ENCODE assay signal across 20 cellular contexts in the genomic region with DNA sequence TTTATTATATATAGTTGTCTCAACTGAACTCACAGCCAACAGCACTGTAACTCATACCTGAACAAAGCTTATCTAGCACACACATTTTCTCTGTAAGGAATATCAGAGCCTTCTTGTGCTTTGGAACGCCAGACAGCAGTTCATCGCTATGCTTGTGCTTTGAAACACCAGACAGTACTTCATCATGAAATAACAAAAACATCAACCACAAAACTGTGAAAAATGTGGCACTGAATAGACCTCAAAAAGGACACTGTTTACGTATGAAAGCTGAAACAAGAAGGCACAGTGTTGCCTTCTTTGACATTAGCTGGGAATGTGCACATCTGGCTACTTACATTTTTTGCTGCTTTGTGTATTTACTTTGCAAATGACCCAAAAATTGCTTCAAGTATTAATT.
DNase-seq lines count a peak whose midpoint lies in the region; ATAC-seq, FAIRE-seq and TF ChIP-seq lines count a peak whose summit lies in the region.
"Had no signal": no experiment of that assay in that cellular context is flagged by ENCODE, and none has a peak within 500 bp of the region (broad histone marks: within the 10 kb centered on the region; RNA-seq: fewer than 3 reads in every experiment).

No MANE protein-coding gene starts in this region.

- peaks cover 10% of the 10 kb centered on the region for H3K36me3 Mint-ChIP-seq in astrocyte (ENCODE audit: low read depth, unreplicated experiment)

- TF ChIP-seq CTCF in astrocyte (IDR thresholded peaks at IDR 0.05; ENCODE audit: insufficient read depth, low read depth, low read length) (no peak), foreskin keratinocyte (conservative IDR thresholded peaks at IDR 0.05) (no peak)

- peaks cover 38% of the 10 kb centered on the region for H3K4me1 Mint-ChIP-seq in astrocyte (ENCODE audit: low read depth, unreplicated experiment)

- no peak overlapping the region for H4K12ac ChIP-seq in trophoblast cell (ENCODE audit: low read depth, low read length)

- TF ChIP-seq POLR2A in GM12891 (IDR thresholded peaks at IDR 0.05; ENCODE audit: low read depth, low read length) = no peak

- H3K18ac ChIP-seq in trophoblast cell (ENCODE audit: low read length) = no peak overlapping the region

- no peak overlapping the region for H4K91ac ChIP-seq in trophoblast cell (ENCODE audit: low read depth, low read length)

- H3K4me3 Mint-ChIP-seq in astrocyte (ENCODE audit: unreplicated experiment) = no peak overlapping the region

- no peak overlapping the region for H3K23ac ChIP-seq in trophoblast cell (ENCODE audit: low read length)

- DNase-seq in GM12891 (ENCODE audit: insufficient read length, low spot score) (no peak), astrocyte (ENCODE audit: low read depth) (peak; percentile 81), fibroblast of the conjunctiva (ENCODE audit: low read depth) (peak; percentile 2), trophoblast cell (peak; percentile 44 to 79), aorta (no peak), NCI-H2227 (lab: John Stamatoyannopoulos, UW; ENCODE audit: unreplicated experiment) (no peak), foreskin keratinocyte (no peak), HuH-7.5 (ENCODE audit: low spot score) (no peak)
- DNase-seq: activated CD4-positive, alpha-beta T cell treated with anti-CD3 and anti-CD28 coated beads for 1 hour; activated gamma-delta T cell treated with Interleukin-2 at 50 U/mL for 16 hours; activated T-cell treated with anti-CD3 and anti-CD28 coated beads, Interleukin-2, amount 50 U/mL, for 1 hour; Calu3; kidney; NCI-H187; NCI-H748 treated with DMSO at 0.1 percent for 48 hours; stimulated activated CD4-positive, alpha-beta T cell treated with anti-CD3 and anti-CD28 coated beads, Interleukin-15, amount 100 ng/mL, for 24 hours; upper lobe of left lung had no signal

- H3K27ac Mint-ChIP-seq in astrocyte (ENCODE audit: unreplicated experiment) = peak overlapping the region; percentile 95

- H3K79me1 ChIP-seq in trophoblast cell (ENCODE audit: low read length) = no peaks in the 10 kb centered on the region

- no peaks in the 10 kb centered on the region for H3K27me3 Mint-ChIP-seq in astrocyte (ENCODE audit: low read depth, unreplicated experiment)

- H2BK12ac ChIP-seq in trophoblast cell (ENCODE audit: low read length) = no peak overlapping the region

- H3K27ac ChIP-seq in astrocyte (ENCODE audit: low read depth, low read length) (peak overlapping the region; percentile 75), trophoblast cell (ENCODE audit: low read depth, low read length) (no peak overlapping the region), aorta (ENCODE audit: low read depth in 1 of 2, low read length in 2 of 2) (no peak overlapping the region), foreskin keratinocyte (no peak overlapping the region)
- H3K27ac ChIP-seq: BLaER1 treated with 17β-estradiol and CSF1 and Interleukin-3, amounts not matched to agents 10 nM and 100 nM; gastroesophageal sphincter; right atrium auricular region; upper lobe of left lung had no signal

- no peaks in the 10 kb centered on the region for H3K9me3 Mint-ChIP-seq in astrocyte (ENCODE audit: unreplicated experiment)

- H3K79me2 ChIP-seq in astrocyte (ENCODE audit: insufficient read depth, low read length) (no peaks in the 10 kb centered on the region), trophoblast cell (ENCODE audit: control insufficient read depth, insufficient read depth, low read length, poor library complexity) (no peaks in the 10 kb centered on the region)

- H2BK5ac ChIP-seq in trophoblast cell (ENCODE audit: low read depth, low read length, poor library complexity) = no peak overlapping the region

- ATAC-seq in aorta (ENCODE audit: low FRiP score) = no peak
- no peak for ATAC-seq in foreskin keratinocyte
- ATAC-seq: gastroesophageal sphincter had no signal

- H3K9me3 ChIP-seq in astrocyte (ENCODE audit: insufficient read depth, low read depth, low read length) (no peaks in the 10 kb centered on the region), trophoblast cell (ENCODE audit: insufficient read depth, low read depth, low read length) (no peaks in the 10 kb centered on the region), aorta (ENCODE audit: control insufficient read depth, low read length) (no peaks in the 10 kb centered on the region)
- H3K9me3 ChIP-seq: BLaER1 treated with 17β-estradiol and CSF1 and Interleukin-3, amounts not matched to agents 10 nM and 100 nM; gastroesophageal sphincter; right atrium auricular region; upper lobe of left lung had no signal

- intact Hi-C loops in aorta (cut with DNase I) = no loop called here

- no peak overlapping the region for H3K14ac ChIP-seq in trophoblast cell (ENCODE audit: low read length)

- FAIRE-seq in GM12891 (lab: Jason Lieb, UNC) (peak; percentile 74), astrocyte (lab: Jason Lieb, UNC) (no peak)
- FAIRE-seq: kidney had no signal

- no peak overlapping the region for H4K8ac ChIP-seq in trophoblast cell (ENCODE audit: low read depth, low read length)

- H3K4me2 ChIP-seq in astrocyte (ENCODE audit: low read length) (peak overlapping the region; percentile 24), trophoblast cell (ENCODE audit: low read length) (no peak overlapping the region)
- H3K4me2 ChIP-seq: BLaER1 treated with 17β-estradiol and CSF1 and Interleukin-3, amounts not matched to agents 10 nM and 100 nM had no signal

- no peak overlapping the region for H2BK120ac ChIP-seq in trophoblast cell (ENCODE audit: insufficient read depth, low read length, poor library complexity)

- no peak overlapping the region for H3K4ac ChIP-seq in trophoblast cell (ENCODE audit: low read depth, low read length)

- H3K36me3 ChIP-seq in astrocyte (ENCODE audit: insufficient read depth, low read length) (peaks cover 5% of the 10 kb centered on the region), trophoblast cell (ENCODE audit: control insufficient read depth in 1 of 2, insufficient read depth in 2 of 2, low read length in 2 of 2) (peaks cover 0 to 2% of the 10 kb centered on the region in 2 experiments), aorta (ENCODE audit: control insufficient read depth in 1 of 2, insufficient read depth in 2 of 2, low read length in 1 of 2) (peaks cover 0 to 4% of the 10 kb centered on the region in 2 donors)

- no CpG with 5 or more reads among the region's 3 CpGs for WGBS in trophoblast cell (ENCODE audit: extremely low coverage, insufficient coverage, insufficient read length)
- 54 to 73% methylated on average over 3 of the region's 3 CpGs for WGBS in aorta, 2 donors

- H3K4me3 ChIP-seq in astrocyte (ENCODE audit: insufficient read depth, low read depth, low read length) (no peak overlapping the region), trophoblast cell (ENCODE audit: low read depth, low read length) (no peak overlapping the region), aorta (ENCODE audit: low read length in 2 of 2) (no peak overlapping the region)
- H3K4me3 ChIP-seq: BLaER1 treated with 17β-estradiol and CSF1 and Interleukin-3, amounts not matched to agents 10 nM and 100 nM; gastroesophageal sphincter; right atrium auricular region; upper lobe of left lung had no signal

- H4K20me1 ChIP-seq in astrocyte (ENCODE audit: insufficient read depth, low read length) = no peaks in the 10 kb centered on the region
- H4K20me1 ChIP-seq: BLaER1 treated with 17β-estradiol and CSF1 and Interleukin-3, amounts not matched to agents 10 nM and 100 nM had no signal

- H3K27me3 ChIP-seq in astrocyte (ENCODE audit: insufficient read depth, low read length) = no peaks in the 10 kb centered on the region
- no peaks in the 10 kb centered on the region for H3K27me3 ChIP-seq in trophoblast cell (ENCODE audit: insufficient read depth, low read length)
- H3K27me3 ChIP-seq in aorta (ENCODE audit: control insufficient read depth in 1 of 2, insufficient read depth in 2 of 2, low read length in 1 of 2) = no peaks in the 10 kb centered on the region
- no peaks in the 10 kb centered on the region for H3K27me3 ChIP-seq in foreskin keratinocyte
- H3K27me3 ChIP-seq: BLaER1 treated with 17β-estradiol and CSF1 and Interleukin-3, amounts not matched to agents 10 nM and 100 nM; gastroesophageal sphincter; right atrium auricular region; upper lobe of left lung had no signal

- H3K9ac ChIP-seq in astrocyte (ENCODE audit: low read length) (peak overlapping the region; percentile 45), trophoblast cell (ENCODE audit: low read length) (no peak overlapping the region)
- H3K9ac ChIP-seq: BLaER1 treated with 17β-estradiol and CSF1 and Interleukin-3, amounts not matched to agents 10 nM and 100 nM had no signal

- H2AFZ ChIP-seq in astrocyte (ENCODE audit: low read depth, low read length) = no peak overlapping the region
- H2AFZ ChIP-seq in trophoblast cell (ENCODE audit: insufficient read depth, low read length, poor library complexity) = no peak overlapping the region

- H3K4me1 ChIP-seq in astrocyte (ENCODE audit: insufficient read depth, low read length) = peaks cover 6% of the 10 kb centered on the region
- no peaks in the 10 kb centered on the region for H3K4me1 ChIP-seq in trophoblast cell (ENCODE audit: control insufficient read depth in 1 of 2, insufficient read depth in 2 of 2, low read length in 2 of 2)
- no peaks in the 10 kb centered on the region for H3K4me1 ChIP-seq in aorta (ENCODE audit: control insufficient read depth in 1 of 2, insufficient read depth in 2 of 2, low read length in 2 of 2)
- H3K4me1 ChIP-seq in foreskin keratinocyte = no peaks in the 10 kb centered on the region
- H3K4me1 ChIP-seq: BLaER1 treated with 17β-estradiol and CSF1 and Interleukin-3, amounts not matched to agents 10 nM and 100 nM; gastroesophageal sphincter; right atrium auricular region had no signal

- no peak overlapping the region for H2AK5ac ChIP-seq in trophoblast cell (ENCODE audit: low read length)

TF ChIP-seq in GM12891, 5 proteins besides CTCF, POLR2A, EP300 and RAD21:
- TF ChIP-seq SPI1 (IDR thresholded peaks at IDR 0.05; ENCODE audit: low read depth, low read length) = no peak
- TF ChIP-seq POLR2AphosphoS5 (IDR thresholded peaks at IDR 0.05; ENCODE audit: low read depth, low read length) = no peak
- TF ChIP-seq TAF1 (IDR thresholded peaks at IDR 0.05; ENCODE audit: low read depth, low read length) = no peak
- no peak for TF ChIP-seq PAX5 (IDR thresholded peaks at IDR 0.05; ENCODE audit: insufficient read depth, low read length, severe bottlenecking)
- TF ChIP-seq POU2F2 (IDR thresholded peaks at IDR 0.05; ENCODE audit: low read depth, low read length) = no peak
TF ChIP-seq in GM12891: peak in this region for 0.

Comparison
In these comparisons a context has a peak if more than half of its experiments do, and no peak if none do; other contexts are left out.
1. DNase-seq: peak in astrocyte (single experiment), fibroblast of the conjunctiva (single experiment) and trophoblast cell (2 of 2); none in GM12891 (single experiment), aorta (0 of 2), NCI-H2227 (single experiment), foreskin keratinocyte (0 of 2) and HuH-7.5 (single experiment).